ENCODE assay signal across 15 cellular contexts in genomic region chr2:212712466-212712865, GRCh38.
DNase-seq lines count a peak whose midpoint lies in the region; ATAC-seq and TF ChIP-seq lines count a peak whose summit lies in the region.
"Had no signal": no experiment of that assay in that cellular context is flagged by ENCODE, and none has a peak within 500 bp of the region (broad histone marks: within the 10 kb centered on the region; RNA-seq: fewer than 3 reads in every experiment).

No MANE protein-coding gene starts in this region.

- H3K36me3 ChIP-seq in DND-41 (ENCODE audit: insufficient read depth, low read length) (no peaks in the 10 kb centered on the region), left lung (no peaks in the 10 kb centered on the region), hepatocyte (replicated peaks; ENCODE audit: insufficient read depth, low read depth) (no peaks in the 10 kb centered on the region), Karpas-422 (ENCODE audit: insufficient read depth, low read length) (no peaks in the 10 kb centered on the region)
- H3K36me3 ChIP-seq: lower lobe of right lung, thoracic aorta had no signal

- H2AFZ ChIP-seq in DND-41 (ENCODE audit: low read depth, low read length) (0 out of 2 replicates have a peak overlapping the region, but pooled peaks have one; percentile 14), hepatocyte (no peak overlapping the region), Karpas-422 (ENCODE audit: low read length) (no peak overlapping the region)

- 77% methylated on average over 5 of the region's 5 CpGs for WGBS in hepatocyte (ENCODE audit: low lambda C conversion rate, missing lambda C conversion rate)

- no peaks in the 10 kb centered on the region for H3K4me1 ChIP-seq in DND-41 (ENCODE audit: insufficient read depth, low read length)
- no peaks in the 10 kb centered on the region for H3K4me1 ChIP-seq in left lung
- no peaks in the 10 kb centered on the region for H3K4me1 ChIP-seq in hepatocyte (ENCODE audit: insufficient read depth)
- no peaks in the 10 kb centered on the region for H3K4me1 ChIP-seq in Karpas-422 (ENCODE audit: low read length)
- H3K4me1 ChIP-seq: lower lobe of right lung had no signal

- H3K4me3 ChIP-seq in DND-41 (ENCODE audit: low read depth in 1 of 2, low read length in 2 of 2) (no peak overlapping the region), left lung (no peak overlapping the region), hepatocyte (no peak overlapping the region), Karpas-422 (ENCODE audit: low read length) (no peak overlapping the region)
- H3K4me3 ChIP-seq: lower lobe of right lung, thoracic aorta had no signal

- H3K79me2 ChIP-seq in DND-41 (ENCODE audit: insufficient read depth, low read length) (no peaks in the 10 kb centered on the region), hepatocyte (no peaks in the 10 kb centered on the region), Karpas-422 (ENCODE audit: low read length) (no peaks in the 10 kb centered on the region)

- H3K9me3 ChIP-seq in DND-41 (ENCODE audit: insufficient read depth, low read length, severe bottlenecking) (no peaks in the 10 kb centered on the region), left lung (no peaks in the 10 kb centered on the region), hepatocyte (ENCODE audit: low read depth) (no peaks in the 10 kb centered on the region), Karpas-422 (ENCODE audit: low read length) (peaks cover 3% of the 10 kb centered on the region; the same call in 1 of the 2 replicates)
- H3K9me3 ChIP-seq: lower lobe of right lung, thoracic aorta had no signal

- TF ChIP-seq CTCF in DND-41 (IDR thresholded peaks at IDR 0.05; ENCODE audit: borderline replicate concordance, extremely low read depth, low read length, poor library complexity, severe bottlenecking): no peak
- TF ChIP-seq CTCF in left lung (IDR thresholded peaks at IDR 0.05): no peak
- no peak for TF ChIP-seq CTCF in hepatocyte (IDR thresholded peaks at IDR 0.05; ENCODE audit: poor library complexity)

- ATAC-seq in DND-41 (ENCODE audit: insufficient read depth, low read depth) (no peak), GM18909 (IDR thresholded peaks at IDR 0.05; ENCODE audit: poor library complexity, unreplicated experiment) (peak; percentile 44), left lung (peak; percentile 24)
- ATAC-seq: activated CD4-positive, alpha-beta T cell treated with anti-CD3 and anti-CD28 coated beads for 36 hours; natural killer cell had no signal

- DNase-seq in DND-41 (no peak), OCI-M1 (lab: John Stamatoyannopoulos, UW) (peak; percentile 36), left lung (no peak), iPS-NIHi7 (ENCODE audit: extremely low spot score) (no peak), hepatocyte (ENCODE audit: low spot score) (no peak), kidney tubule cell (ENCODE audit: low spot score) (no peak), Karpas-422 (no peak)
- DNase-seq: activated CD4-positive, alpha-beta T cell treated with anti-CD3 and anti-CD28 coated beads for 36 hours; COR-L47; lower lobe of right lung; natural killer cell; NCI-H1930; NCI-H524 had no signal

- no peaks in the 10 kb centered on the region for H4K20me1 ChIP-seq in DND-41 (ENCODE audit: insufficient read depth, low read length)
- H4K20me1 ChIP-seq in hepatocyte (ENCODE audit: insufficient read depth, poor library complexity, severe bottlenecking): no peaks in the 10 kb centered on the region
- no peaks in the 10 kb centered on the region for H4K20me1 ChIP-seq in Karpas-422 (ENCODE audit: insufficient read depth, low read depth, low read length)

- H3K4me2 ChIP-seq in DND-41 (ENCODE audit: insufficient read depth, low read length) (no peak overlapping the region), hepatocyte (no peak overlapping the region), Karpas-422 (ENCODE audit: low read depth, low read length, poor library complexity, severe bottlenecking) (no peak overlapping the region)

- intact Hi-C loops in left lung (cut with DNase I): no loop called here

- no peaks in the 10 kb centered on the region for H3K9me2 ChIP-seq in hepatocyte (replicated peaks; ENCODE audit: insufficient read depth)
- H3K9me2 ChIP-seq in Karpas-422 (replicated peaks; ENCODE audit: insufficient read depth, low read length): no peaks in the 10 kb centered on the region

- H3K9ac ChIP-seq in DND-41 (ENCODE audit: low read depth, low read length): no peak overlapping the region
- no peak overlapping the region for H3K9ac ChIP-seq in Karpas-422 (ENCODE audit: low read length)

- H3K27ac ChIP-seq in DND-41 (ENCODE audit: low read length) (no peak overlapping the region), left lung (no peak overlapping the region), hepatocyte (no peak overlapping the region), Karpas-422 (ENCODE audit: low read length) (no peak overlapping the region)
- H3K27ac ChIP-seq: lower lobe of right lung, thoracic aorta had no signal

- H3K27me3 ChIP-seq in DND-41 (ENCODE audit: insufficient read depth, low read length, poor library complexity) (no peaks in the 10 kb centered on the region), left lung (no peaks in the 10 kb centered on the region), hepatocyte (no peaks in the 10 kb centered on the region), Karpas-422 (ENCODE audit: low read length) (no peaks in the 10 kb centered on the region)
